In genomic region chr1:230948903-230949302, GRCh38 we compare ENCODE assay signal across 27 cellular contexts.
"Had no signal": no experiment of that assay in that cellular context is flagged by ENCODE, and none has a peak within 500 bp of the region (broad histone marks: within the 10 kb centered on the region; RNA-seq: fewer than 3 reads in every experiment).

No MANE protein-coding gene starts in this region.

- H3K4me1 ChIP-seq: SJSA1 had no signal

- H3K4me3 Mint-ChIP-seq: activated CD4-positive, alpha-beta memory T cell treated with anti-CD3 and anti-CD28 coated beads, Interleukin-2, amount 10 ng/mL, durations not matched to agents 7 days and 5 days; activated CD4-positive, alpha-beta T cell treated with anti-CD3 and anti-CD28 coated beads for 36 hours; activated naive CD4-positive, alpha-beta T cell treated with anti-CD3 and anti-CD28 coated beads for 36 hours; activated naive CD8-positive, alpha-beta T cell; activated T-helper 17 cell treated with anti-CD3 and anti-CD28 coated beads, Interleukin-2, amount 50 U/mL, for 72 hours; brain; central memory CD8-positive, alpha-beta T cell; T-helper 1 cell treated with Interleukin-12 subunit alpha and Interleukin-12 subunit beta and Interleukin-4 antibody, amounts not matched to agents 30 μg/mL and 1 μg/mL, for 36 hours had no signal

- H3K27me3 Mint-ChIP-seq: activated CD4-positive, alpha-beta memory T cell treated with anti-CD3 and anti-CD28 coated beads, Interleukin-2, amount 10 ng/mL, durations not matched to agents 7 days and 5 days; activated CD4-positive, alpha-beta T cell treated with anti-CD3 and anti-CD28 coated beads for 36 hours; activated naive CD8-positive, alpha-beta T cell; activated T-helper 17 cell treated with anti-CD3 and anti-CD28 coated beads, Interleukin-2, amount 50 U/mL, for 72 hours; brain; central memory CD8-positive, alpha-beta T cell had no signal

- H3K36me3 ChIP-seq: SJSA1 had no signal

- ATAC-seq: activated CD4-positive, alpha-beta T cell treated with anti-CD3 and anti-CD28 coated beads for 36 hours; activated T-helper 17 cell treated with anti-CD3 and anti-CD28 coated beads, Interleukin-2, amount 50 U/mL, for 72 hours; SK-N-SH treated with all-trans-retinoic acid at 6 μM for 48 hours had no signal

- H3K9me3 ChIP-seq: MG63, Peyer's patch, SJSA1 had no signal

- FAIRE-seq: astrocyte had no signal

- H3K9me3 Mint-ChIP-seq: activated CD4-positive, alpha-beta memory T cell treated with anti-CD3 and anti-CD28 coated beads, Interleukin-2, amount 10 ng/mL, durations not matched to agents 7 days and 5 days; activated naive CD4-positive, alpha-beta T cell treated with anti-CD3 and anti-CD28 coated beads for 36 hours; activated T-helper 17 cell treated with anti-CD3 and anti-CD28 coated beads, Interleukin-2, amount 50 U/mL, for 72 hours; brain; central memory CD8-positive, alpha-beta T cell; T-helper 1 cell treated with Interleukin-12 subunit alpha and Interleukin-12 subunit beta and Interleukin-4 antibody, amounts not matched to agents 30 μg/mL and 1 μg/mL, for 36 hours had no signal

- H3K27ac Mint-ChIP-seq: activated CD4-positive, alpha-beta memory T cell treated with anti-CD3 and anti-CD28 coated beads, Interleukin-2, amount 10 ng/mL, durations not matched to agents 7 days and 5 days; activated CD4-positive, alpha-beta T cell treated with anti-CD3 and anti-CD28 coated beads for 36 hours; activated naive CD4-positive, alpha-beta T cell treated with anti-CD3 and anti-CD28 coated beads for 36 hours; activated naive CD8-positive, alpha-beta T cell; activated T-helper 17 cell treated with anti-CD3 and anti-CD28 coated beads, Interleukin-2, amount 50 U/mL, for 72 hours; brain; T-helper 1 cell treated with Interleukin-12 subunit alpha and Interleukin-12 subunit beta and Interleukin-4 antibody, amounts not matched to agents 30 μg/mL and 1 μg/mL, for 36 hours had no signal

- DNase-seq: activated CD4-positive, alpha-beta memory T cell treated with anti-CD3 and anti-CD28 coated beads, Interleukin-2, amount 10 ng/mL, durations not matched to agents 7 days and 5 days; activated CD4-positive, alpha-beta T cell treated with anti-CD3 and anti-CD28 coated beads for 36 hours; activated CD4-positive, alpha-beta T cell treated with anti-CD3 and anti-CD28 coated beads, Interleukin-2, amount 50 U/mL, for 1 hour; activated gamma-delta T cell; activated naive CD4-positive, alpha-beta T cell treated with anti-CD3 and anti-CD28 coated beads for 36 hours; activated T-cell treated with anti-CD3 and anti-CD28 coated beads for 4 hours; activated T-cell treated with anti-CD3 and anti-CD28 coated beads, Interleukin-2, amount 50 U/mL, for 48 hours; amygdala; MG63; NCI-H1105; NCI-H1436; NCI-H187; NCI-H2081; NCI-H446; NCI-H524; Peyer's patch; SHP77; SW 1271; T-helper 9 cell had no signal

- H3K4me3 ChIP-seq: MG63, Peyer's patch, SJSA1 had no signal

- H3K27ac ChIP-seq: Peyer's patch, SJSA1 had no signal

- H3K27me3 ChIP-seq: MG63, Peyer's patch, SJSA1 had no signal

- H3K4me1 Mint-ChIP-seq: activated CD4-positive, alpha-beta memory T cell treated with anti-CD3 and anti-CD28 coated beads, Interleukin-2, amount 10 ng/mL, durations not matched to agents 7 days and 5 days; brain had no signal
